Comparison of ENCODE assay signal across 20 cellular contexts in the genomic region with DNA sequence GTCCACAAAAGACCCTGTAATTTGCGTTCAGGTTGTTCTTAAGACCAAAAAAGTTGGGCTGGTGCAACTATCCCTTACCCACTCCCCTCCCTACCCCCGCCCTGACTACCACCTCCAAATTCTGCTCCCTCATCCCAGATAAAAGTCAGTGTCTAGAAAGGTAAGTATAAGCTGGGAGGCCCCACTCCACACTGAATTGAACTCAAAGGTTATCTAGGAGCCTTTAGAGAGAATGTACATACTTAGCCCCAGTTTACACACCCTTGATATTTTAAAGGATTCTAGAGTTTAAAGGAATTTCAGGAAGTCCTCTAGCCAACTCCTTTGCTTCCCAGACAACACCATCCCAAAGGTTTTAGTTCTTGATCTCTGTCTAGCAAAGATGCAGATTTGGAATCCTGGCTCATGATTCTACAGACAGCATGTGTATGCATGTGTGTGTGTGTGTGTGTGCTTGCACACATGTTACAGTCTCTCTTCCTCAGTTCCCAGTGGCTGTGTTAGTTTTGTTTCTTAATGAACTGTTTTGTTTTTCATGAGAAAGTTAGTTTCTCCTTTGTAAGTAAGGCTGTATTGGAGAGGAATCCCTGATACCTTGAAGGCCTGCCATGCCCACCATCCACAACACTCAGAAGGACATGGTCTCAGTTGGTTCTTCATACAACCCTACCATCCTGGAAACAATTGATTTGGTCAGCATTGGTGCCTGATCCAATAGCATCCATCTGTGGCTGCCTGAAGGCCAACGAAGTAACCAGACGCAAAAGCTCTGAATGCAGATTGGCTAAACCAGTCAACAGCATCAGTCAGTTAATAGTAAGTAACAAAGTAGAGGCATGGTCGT.
DNase-seq lines count a peak whose midpoint lies in the region; ATAC-seq, FAIRE-seq and TF ChIP-seq lines count a peak whose summit lies in the region.
"Had no signal": no experiment of that assay in that cellular context is flagged by ENCODE, and none has a peak within 500 bp of the region (broad histone marks: within the 10 kb centered on the region; RNA-seq: fewer than 3 reads in every experiment).

No MANE protein-coding gene starts in this region.

- peaks cover 16% of the 10 kb centered on the region for H3F3A ChIP-seq in smooth muscle cell (ENCODE audit: low read depth)

- no peak for DNase-seq in HTR-8/SVneo (ENCODE audit: insufficient read length, low spot score)
- DNase-seq in caudate nucleus (lab: John Stamatoyannopoulos, UW): no peak
- no peak for DNase-seq in smooth muscle cell (lab: John Stamatoyannopoulos, UW; ENCODE audit: unreplicated experiment)
- no peak for DNase-seq in NCI-H187 (lab: John Stamatoyannopoulos, UW)
- DNase-seq in NCI-H524 (lab: John Stamatoyannopoulos, UW): no peak
- DNase-seq in small intestine: no peak
- no peak for DNase-seq in Right ventricle myocardium inferior (ENCODE audit: missing footprints)
- DNase-seq: ACHN; BE2C; C1 segment of cervical spinal cord; CD4-positive, CD25-positive, alpha-beta regulatory T cell; DMS79 treated with DMSO at 0.1 percent for 48 hours; GF-D8; GOT3; H7; HFFc6 had no signal

- H4K20me1 ChIP-seq in smooth muscle cell (ENCODE audit: low read depth): no peaks in the 10 kb centered on the region

- H3K36me3 ChIP-seq in smooth muscle cell (ENCODE audit: low read depth) (no peaks in the 10 kb centered on the region), small intestine (ENCODE audit: control insufficient read depth in 2 of 2, insufficient read depth in 2 of 2, low read length in 2 of 2) (no peaks in the 10 kb centered on the region)
- H3K36me3 ChIP-seq: BE2C had no signal

- no peak for ATAC-seq in Right ventricle myocardium inferior
- ATAC-seq: HCT116, K562 had no signal

- intact Hi-C loops in Right ventricle myocardium inferior (cut with DNase I): no loop called here

- H3K4me1 ChIP-seq in smooth muscle cell (ENCODE audit: low read depth) (peaks cover 14% of the 10 kb centered on the region), small intestine (ENCODE audit: control insufficient read depth in 2 of 2, insufficient read depth in 1 of 2, low read depth in 1 of 2, low read length in 1 of 2) (peaks cover 0 to 12% of the 10 kb centered on the region in 2 donors)

- WGBS in smooth muscle cell (ENCODE audit: low lambda C conversion rate): 91% methylated on average over 5 of the region's 5 CpGs
- 88 to 96% (median 89%) methylated on average over 5 of the region's 5 CpGs for whole genome bisulfite sequencing in small intestine, 3 donors

- H3K79me2 ChIP-seq in smooth muscle cell (ENCODE audit: low read depth): no peaks in the 10 kb centered on the region

- peak; percentile 55 for FAIRE-seq in HTR-8/SVneo (lab: Jason Lieb, UNC)
- no peak for FAIRE-seq in small intestine (lab: Jason Lieb, UNC)
- FAIRE-seq: A204.1, K562 had no signal

- H3K4me2 ChIP-seq in smooth muscle cell: no peak overlapping the region

- H3K27me3 ChIP-seq in smooth muscle cell (ENCODE audit: low read depth) (no peaks in the 10 kb centered on the region), small intestine (ENCODE audit: control insufficient read depth in 2 of 2, insufficient read depth in 2 of 2, low read length in 2 of 2) (no peaks in the 10 kb centered on the region)
- H3K27me3 ChIP-seq: BE2C had no signal

- TF ChIP-seq CTCF in VCaP (conservative IDR thresholded peaks at IDR 0.05) (no peak), smooth muscle cell (IDR thresholded peaks at IDR 0.05; ENCODE audit: borderline replicate concordance, insufficient read depth, poor library complexity, severe bottlenecking) (no peak)

- no peak overlapping the region for H3K4me3 ChIP-seq in smooth muscle cell
- H3K4me3 ChIP-seq in small intestine (ENCODE audit: low read depth in 1 of 2, low read length in 2 of 2): no peak overlapping the region
- H3K4me3 ChIP-seq: K562 had no signal

- H3K9me3 ChIP-seq in smooth muscle cell (replicated peaks; ENCODE audit: low read depth): no peaks in the 10 kb centered on the region
- no peaks in the 10 kb centered on the region for H3K9me3 ChIP-seq in small intestine (ENCODE audit: control insufficient read depth, low read depth)
- H3K9me3 ChIP-seq: BE2C had no signal

- H3K9ac ChIP-seq in smooth muscle cell (ENCODE audit: low read depth): no peak overlapping the region

- no peak overlapping the region for H2AFZ ChIP-seq in smooth muscle cell (ENCODE audit: low read depth)

- H3K27ac ChIP-seq in VCaP (peak overlapping the region; percentile 91; the same call in 1 of the 2 replicates), caudate nucleus (ENCODE audit: low read depth, low read length) (peak overlapping the region; percentile 30), smooth muscle cell (ENCODE audit: low read depth) (peak overlapping the region; percentile 16), small intestine (ENCODE audit: low read depth in 1 of 2, low read length in 1 of 2) (no peak overlapping the region)

Comparison
In these comparisons a context has a peak if more than half of its experiments do, and no peak if none do; other contexts are left out.
1. H3K27ac ChIP-seq: peak in VCaP (single experiment), caudate nucleus (single experiment) and smooth muscle cell (single experiment); none in small intestine (0 of 2).